ENCODE assay signal across 8 cellular contexts in genomic region chr1:174968750-174969244, GRCh38. TPM values are rescaled to one million over a fixed set of nuclear protein-coding genes. Genes with fewer than 3 reads are reported as not detected.
A peak's percentile ranks its signal among the peaks of the same experiment; 100 is the strongest.
DNase-seq lines count a peak whose midpoint lies in the region; ATAC-seq and TF ChIP-seq lines count a peak whose summit lies in the region.

No MANE protein-coding gene starts in this region.

- no peaks in the 10 kb centered on the region for H3K79me2 ChIP-seq in PC-3 (ENCODE audit: low read length)

- POLR2A ChIA-PET in PC-3 (lab: Charles Lee; ENCODE audit: unreplicated experiment), result no interaction called here

- no peaks in the 10 kb centered on the region for H3K36me3 ChIP-seq in PC-3 (ENCODE audit: low read depth, low read length)
- H3K36me3 ChIP-seq in effector memory CD4-positive, alpha-beta T cell (ENCODE audit: control insufficient read depth, insufficient read depth, low read length), result no peaks in the 10 kb centered on the region

- peaks cover 64% of the 10 kb centered on the region for H3K4me1 Mint-ChIP-seq in stimulated activated memory B cell treated with anti-CD40 and anti-IgM and Interleukin-4, amounts not matched to agents 10 μg/mL and 1 μg/mL and 100 μg/mL, for 72 hours

- no peaks in the 10 kb centered on the region for H3F3A ChIP-seq in PC-3 (ENCODE audit: low read length, unreplicated experiment)

- H3K36me3 Mint-ChIP-seq in stimulated activated memory B cell treated with anti-CD40 and anti-IgM and Interleukin-4, amounts not matched to agents 10 μg/mL and 1 μg/mL and 100 μg/mL, for 72 hours, result peaks cover 17% of the 10 kb centered on the region

- TF ChIP-seq CTCF in PC-3 (conservative IDR thresholded peaks at IDR 0.05; ENCODE audit: low read depth, low read length), result no peak

- no peak overlapping the region for H3K9ac ChIP-seq in PC-3 (ENCODE audit: low read length)

- H3K4me3 ChIP-seq in PC-3 (ENCODE audit: low read length), result no peak overlapping the region
- H3K4me3 ChIP-seq in effector memory CD4-positive, alpha-beta T cell (ENCODE audit: insufficient read depth, low read depth, low read length, poor library complexity, severe bottlenecking), result peak overlapping the region; percentile 17

- ATAC-seq in HG02852 (IDR thresholded peaks at IDR 0.05; ENCODE audit: unreplicated experiment), result peak; percentile 86
- ATAC-seq in PC-3, result peak; percentile 68
- ATAC-seq in stimulated activated memory B cell treated with anti-CD40 and anti-IgM and Interleukin-4, amounts not matched to agents 10 μg/mL and 1 μg/mL and 100 μg/mL, for 72 hours, result peak; percentile 85

- no peaks in the 10 kb centered on the region for H3K9me3 Mint-ChIP-seq in stimulated activated memory B cell treated with anti-CD40 and anti-IgM and Interleukin-4, amounts not matched to agents 10 μg/mL and 1 μg/mL and 100 μg/mL, for 72 hours

- no peaks in the 10 kb centered on the region for H3K9me2 ChIP-seq in PC-3 (replicated peaks; ENCODE audit: low read length)

- H3K27me3 ChIP-seq in PC-3 (ENCODE audit: low read length), result no peaks in the 10 kb centered on the region
- H3K27me3 ChIP-seq in effector memory CD4-positive, alpha-beta T cell (replicated peaks; ENCODE audit: control insufficient read depth, insufficient read depth, low read length, poor library complexity, severe bottlenecking), result no peaks in the 10 kb centered on the region

- H3K27ac ChIP-seq in PC-3 (ENCODE audit: low read length), result no peak overlapping the region
- peak overlapping the region; percentile 66 for H3K27ac ChIP-seq in effector memory CD4-positive, alpha-beta T cell (ENCODE audit: insufficient read depth, low read length, poor library complexity, severe bottlenecking)

- BruUV-seq in PC-3 (replicated peaks; lab: Mats Ljungman, UMichigan), result no TSS peak

- H3K9me3 ChIP-seq in PC-3 (ENCODE audit: low read length), result no peaks in the 10 kb centered on the region
- H3K9me3 ChIP-seq in effector memory CD4-positive, alpha-beta T cell (ENCODE audit: control insufficient read depth, low read length), result no peaks in the 10 kb centered on the region

- intact Hi-C loops in PC-3 (cut with micrococcal nuclease), result no loop called here

- H3K4me2 ChIP-seq in PC-3 (ENCODE audit: low read length), result 0 out of 2 replicates have a peak overlapping the region, but pooled peaks have one; percentile 23

- H2AFZ ChIP-seq in PC-3 (ENCODE audit: low read length), result no peak overlapping the region

- H4K20me1 ChIP-seq in PC-3 (ENCODE audit: low read length), result no peaks in the 10 kb centered on the region

- peak overlapping the region; percentile 42 for H3K4me3 Mint-ChIP-seq in stimulated activated memory B cell treated with anti-CD40 and anti-IgM and Interleukin-4, amounts not matched to agents 10 μg/mL and 1 μg/mL and 100 μg/mL, for 72 hours

- H3K27me3 Mint-ChIP-seq in stimulated activated memory B cell treated with anti-CD40 and anti-IgM and Interleukin-4, amounts not matched to agents 10 μg/mL and 1 μg/mL and 100 μg/mL, for 72 hours, result no peaks in the 10 kb centered on the region

- CTCF ChIA-PET in PC-3 (lab: Charles Lee), result no interaction called here

- DNase-seq in activated CD4-positive, alpha-beta T cell treated with anti-CD3 and anti-CD28 coated beads for 4 hours, result peak; percentile 4 to 17
- DNase-seq in activated CD4-positive, alpha-beta T cell treated with anti-CD3 and anti-CD28 coated beads, Interleukin-2, amount 50 U/mL, for 4 hours, result no peak
- DNase-seq in PC-3, result peak; percentile 65
- no peak for DNase-seq in effector memory CD4-positive, alpha-beta T cell
- no peak for DNase-seq in germinal center (ENCODE audit: low spot score)
- DNase-seq in amniotic stem cell (lab: John Stamatoyannopoulos, UW), result no peak

- H3K27ac Mint-ChIP-seq in stimulated activated memory B cell treated with anti-CD40 and anti-IgM and Interleukin-4, amounts not matched to agents 10 μg/mL and 1 μg/mL and 100 μg/mL, for 72 hours, result peak overlapping the region; percentile 73

- H3K4me1 ChIP-seq in PC-3 (ENCODE audit: insufficient read depth, low read length), result peaks cover 46% of the 10 kb centered on the region
- H3K4me1 ChIP-seq in effector memory CD4-positive, alpha-beta T cell (ENCODE audit: control insufficient read depth, insufficient read depth, low read length, poor library complexity, severe bottlenecking), result peaks cover 62% of the 10 kb centered on the region

RNA-seq across cellular contexts. Expression of gene CACYBP, which starts 30.9 kb away (rescaled TPM):
- 342 and 498 TPM in 2 replicates for total RNA-seq in PC-3 (2014; rRNA removed)

RNA-seq across cellular contexts. Expression of gene MRPS14, which starts 54.4 kb away (rescaled TPM):
- total RNA-seq in PC-3 (2014; rRNA removed), result 18.8 and 21.8 TPM in 2 replicates

Comparison
In these comparisons a context has a peak if more than half of its experiments do, and no peak if none do; other contexts are left out.
1. DNase-seq: peak in activated CD4-positive, alpha-beta T cell treated with anti-CD3 and anti-CD28 coated beads for 4 hours (2 of 2) and PC-3 (single experiment); none in activated CD4-positive, alpha-beta T cell treated with anti-CD3 and anti-CD28 coated beads, Interleukin-2, amount 50 U/mL, for 4 hours (0 of 2), effector memory CD4-positive, alpha-beta T cell (0 of 3), germinal center (single experiment) and amniotic stem cell (single experiment).
2. Peak in every context shown above with its lines, with median percentiles within 50 percentile points of each other: ATAC-seq.